In the genomic region with DNA sequence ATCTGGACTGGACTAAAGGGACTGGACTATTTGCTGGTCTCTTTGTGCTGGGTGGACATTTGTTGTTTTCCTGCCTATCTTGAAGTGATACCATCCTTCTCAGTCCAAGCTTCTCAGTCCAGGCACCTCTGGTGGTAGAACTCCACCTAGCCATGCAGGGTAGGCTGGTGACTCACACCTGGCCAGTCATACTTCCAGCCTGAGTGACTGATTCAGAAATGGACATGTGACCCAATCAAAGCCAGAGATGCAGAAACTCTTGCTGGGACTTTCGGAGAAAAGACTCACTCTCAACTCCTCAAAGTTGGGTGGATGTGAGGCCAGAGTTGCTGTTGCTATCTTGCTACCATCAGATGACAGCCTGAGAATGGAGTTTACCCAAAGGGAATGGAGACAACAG, we compare ENCODE assay signal across 13 cellular contexts. TPM values are rescaled to one million over a fixed set of nuclear protein-coding genes. Genes with fewer than 3 reads are reported as not detected.
DNase-seq lines count a peak whose midpoint lies in the region; ATAC-seq and TF ChIP-seq lines count a peak whose summit lies in the region.
"Had no signal": no experiment of that assay in that cellular context is flagged by ENCODE, and none has a peak within 500 bp of the region (broad histone marks: within the 10 kb centered on the region; RNA-seq: fewer than 3 reads in every experiment).

No MANE protein-coding gene starts in this region.

- DNase-seq in ELR (ENCODE audit: low read depth) (peak; percentile 73), brain microvascular endothelial cell (peak; percentile 63), mucosa of descending colon (no peak), uterus (no peak), sciatic nerve (ENCODE audit: low spot score) (no peak), NCI-H1417 (lab: John Stamatoyannopoulos, UW) (no peak)
- DNase-seq: aorta, Karpas-422, NCI-H510A treated with DMSO at 0.1 percent for 48 hours had no signal

- intact Hi-C loops in mucosa of descending colon (cut with DNase I, micrococcal nuclease): no loop called here
- intact Hi-C loops in uterus (cut with DNase I; ENCODE audit: low total_unique reads): no loop called here
- intact Hi-C loops in sciatic nerve (cut with DNase I): no loop called here

- TF ChIP-seq CTCF in brain microvascular endothelial cell (IDR thresholded peaks at IDR 0.05; ENCODE audit: low read depth, low read length, missing control alignments) (peak; percentile 49), mucosa of descending colon (IDR thresholded peaks at IDR 0.05) (no peak), uterus (IDR thresholded peaks at IDR 0.05) (no peak)

- H3K4me1 ChIP-seq in mucosa of descending colon (ENCODE audit: low read depth): no peaks in the 10 kb centered on the region
- H3K4me1 ChIP-seq in uterus: no peaks in the 10 kb centered on the region

- no peaks in the 10 kb centered on the region for H3K27me3 ChIP-seq in brain microvascular endothelial cell (replicated peaks)
- H3K27me3 ChIP-seq in uterus: no peaks in the 10 kb centered on the region

- ATAC-seq in mucosa of descending colon (peak; percentile 69), GM21825 (IDR thresholded peaks at IDR 0.05; ENCODE audit: unreplicated experiment) (no peak), sciatic nerve (no peak)

- TF ChIP-seq EP300 in Ishikawa (IDR thresholded peaks at IDR 0.05; ENCODE audit: borderline replicate concordance): no peak

- no peak for TF ChIP-seq POLR2A in uterus (IDR thresholded peaks at IDR 0.05)

- in situ Hi-C loops in brain microvascular endothelial cell (cut with HindIII; ENCODE audit: low pct_ligation_motif_present, low sequenced_read_pairs): no loop called here

- H3K9me3 ChIP-seq in mucosa of descending colon (no peaks in the 10 kb centered on the region), uterus (no peaks in the 10 kb centered on the region)

- no peak overlapping the region for H3K4me3 ChIP-seq in brain microvascular endothelial cell (ENCODE audit: low read depth, low read length)
- H3K4me3 ChIP-seq in mucosa of descending colon: no peak overlapping the region
- H3K4me3 ChIP-seq in uterus: no peak overlapping the region
- H3K4me3 ChIP-seq: SK-N-MC had no signal

- H3K36me3 ChIP-seq in brain microvascular endothelial cell (replicated peaks) (no peaks in the 10 kb centered on the region), mucosa of descending colon (ENCODE audit: low read depth) (no peaks in the 10 kb centered on the region), uterus (no peaks in the 10 kb centered on the region)

- H3K27ac ChIP-seq in brain microvascular endothelial cell (no peak overlapping the region), uterus (no peak overlapping the region)
- H3K27ac ChIP-seq: SK-N-MC had no signal

- TF ChIP-seq RAD21 in Ishikawa (IDR thresholded peaks at IDR 0.05; ENCODE audit: low read depth): no peak

TF ChIP-seq in Ishikawa, 13 proteins besides CTCF, POLR2A, EP300 and RAD21:
- TF ChIP-seq CREB1 (IDR thresholded peaks at IDR 0.05; ENCODE audit: low read depth) (no peak), TEAD4 (IDR thresholded peaks at IDR 0.05) (no peak), TAF1 (IDR thresholded peaks at IDR 0.05; ENCODE audit: low read depth) (no peak), CEBPB (IDR thresholded peaks at IDR 0.05) (no peak), FOXM1 (IDR thresholded peaks at IDR 0.05; ENCODE audit: borderline replicate concordance, low read depth) (no peak), YY1 (IDR thresholded peaks at IDR 0.05; ENCODE audit: low read depth) (no peak), NFIC (IDR thresholded peaks at IDR 0.05) (no peak)
- TF ChIP-seq, protein P1, sequence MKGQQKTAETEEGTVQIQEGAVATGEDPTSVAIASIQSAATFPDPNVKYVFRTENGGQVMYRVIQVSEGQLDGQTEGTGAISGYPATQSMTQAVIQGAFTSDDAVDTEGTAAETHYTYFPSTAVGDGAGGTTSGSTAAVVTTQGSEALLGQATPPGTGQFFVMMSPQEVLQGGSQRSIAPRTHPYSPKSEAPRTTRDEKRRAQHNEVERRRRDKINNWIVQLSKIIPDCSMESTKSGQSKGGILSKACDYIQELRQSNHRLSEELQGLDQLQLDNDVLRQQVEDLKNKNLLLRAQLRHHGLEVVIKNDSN (IDR thresholded peaks at IDR 0.05): peak; percentile 84

RNA-seq across cellular contexts. Expression of gene ASB14, which starts 5.6 kb away (rescaled TPM):
- total RNA-seq in mucosa of descending colon: not detected
- total RNA-seq in uterus: under 1 TPM in 1 of 4 donors, not detected in 3; 0.28 TPM
- not detected for total RNA-seq in sciatic nerve
- total RNA-seq: aorta, omental fat pad had no signal

Comparison
In these comparisons a context has a peak if more than half of its experiments do, and no peak if none do; other contexts are left out.
1. DNase-seq: peak in ELR (single experiment) and brain microvascular endothelial cell (single experiment); none in mucosa of descending colon (0 of 3), uterus (0 of 2), sciatic nerve (single experiment) and NCI-H1417 (0 of 3).